ENCODE assay signal across 8 cellular contexts in genomic region chr6:7615611-7616383, GRCh38. TPM values are rescaled to one million over a fixed set of nuclear protein-coding genes. Genes with fewer than 3 reads are reported as not detected.
DNase-seq lines count a peak whose midpoint lies in the region; ATAC-seq and TF ChIP-seq lines count a peak whose summit lies in the region.

No MANE protein-coding gene starts in this region.

- H3K36me3 ChIP-seq in endodermal cell (ENCODE audit: control insufficient read depth, insufficient read depth, low read length) = peaks cover 18% of the 10 kb centered on the region

- H3K36me3 Mint-ChIP-seq in endodermal cell (ENCODE audit: low read depth) = peaks cover 11% of the 10 kb centered on the region

- H3K4me3 ChIP-seq in endodermal cell (ENCODE audit: low read length) = no peak overlapping the region

- H3K27me3 ChIP-seq in endodermal cell (ENCODE audit: control insufficient read depth, insufficient read depth, low read length, poor library complexity, severe bottlenecking) = peaks cover 42% of the 10 kb centered on the region

- no peaks in the 10 kb centered on the region for H3K4me1 ChIP-seq in endodermal cell (ENCODE audit: control insufficient read depth, insufficient read depth, low read length)

- no peak overlapping the region for H3K4me3 Mint-ChIP-seq in endodermal cell

- TF ChIP-seq CTCF in endodermal cell (conservative IDR thresholded peaks at IDR 0.05) = peak; percentile 79

- DNase-seq in stimulated activated CD4-positive, alpha-beta T cell treated with anti-CD3 and anti-CD28 coated beads, Interleukin-15, amount 100 ng/mL, for 24 hours = peak; percentile 34
- no peak for DNase-seq in stimulated activated CD4-positive, alpha-beta T cell treated with anti-CD3 and anti-CD28 coated beads, Interleukin-4, amount 100 ng/mL, for 1 hour
- DNase-seq in LoVo (ENCODE audit: low spot score) (peak; percentile 55), T follicular helper cell (ENCODE audit: low read depth) (peak; percentile 10), endodermal cell (peak; percentile 80), midbrain (lab: John Stamatoyannopoulos, UW) (peak; percentile 28)

- ATAC-seq in GM19395 (IDR thresholded peaks at IDR 0.05; ENCODE audit: unreplicated experiment) (no peak), HG02938 (IDR thresholded peaks at IDR 0.05; ENCODE audit: unreplicated experiment) (no peak)

- no peaks in the 10 kb centered on the region for H3K9me3 ChIP-seq in endodermal cell (ENCODE audit: control insufficient read depth, low read length)

- H3K27ac ChIP-seq in endodermal cell (ENCODE audit: low read depth, low read length) = no peak overlapping the region

- 41 to 61% methylated on average over 7 of the region's 7 CpGs for WGBS in endodermal cell (ENCODE audit: insufficient coverage in 1 of 2, insufficient read length in 1 of 2), 2 experiments

- no peaks in the 10 kb centered on the region for H3K9me3 Mint-ChIP-seq in endodermal cell

- peaks cover 37% of the 10 kb centered on the region for H3K27me3 Mint-ChIP-seq in endodermal cell (ENCODE audit: insufficient read depth)

- peaks cover 6% of the 10 kb centered on the region for H3K4me1 Mint-ChIP-seq in endodermal cell

- H3K9ac ChIP-seq in endodermal cell (ENCODE audit: extremely low read depth, low read length, poor library complexity, severe bottlenecking) = no peak overlapping the region

- H3K27ac Mint-ChIP-seq in endodermal cell = peak overlapping the region; percentile 48

RNA-seq across cellular contexts. Expression of gene SNRNP48, which starts 25.8 kb away (rescaled TPM):
- total RNA-seq in endodermal cell = 10 to 100 TPM; 13.9 to 19.5 TPM
- 20.5 TPM for polyA plus RNA-seq in endodermal cell (2013, experiment 1 of 2)
- polyA plus RNA-seq in endodermal cell (2013, experiment 2 of 2) = 18.6 TPM
